Comparison of ENCODE assay signal across 33 cellular contexts in genomic region chr14:32571551-32571950, GRCh38.
"Had no signal": no experiment of that assay in that cellular context is flagged by ENCODE, and none has a peak within 500 bp of the region (broad histone marks: within the 10 kb centered on the region; RNA-seq: fewer than 3 reads in every experiment).

No MANE protein-coding gene starts in this region.

- H3K27ac ChIP-seq: body of pancreas, breast epithelium, SJSA1, VCaP had no signal

- H3K4me3 ChIP-seq: ascending aorta, body of pancreas, breast epithelium, SJSA1 had no signal

- H3K9me3 ChIP-seq: ascending aorta, body of pancreas, breast epithelium, SJSA1 had no signal

- ATAC-seq: activated T-cell treated with anti-CD3 and anti-CD28 coated beads, Interleukin-2, amount 50 U/mL, for 72 hours; body of pancreas had no signal

- H3K36me3 ChIP-seq: ascending aorta, breast epithelium, SJSA1 had no signal

- DNase-seq: activated B cell treated with CpG ODN at 0.5 μM for 24 hours; activated CD4-positive, alpha-beta memory T cell treated with anti-CD3 and anti-CD28 coated beads for 36 hours; activated CD4-positive, alpha-beta T cell treated with anti-CD3 and anti-CD28 coated beads for 4 hours; activated CD4-positive, alpha-beta T cell treated with anti-CD3 and anti-CD28 coated beads, Interleukin-2, amount 50 U/mL, for 1 hour; activated CD4-positive, CD25-positive, alpha-beta regulatory T cell treated with anti-CD3 and anti-CD28 coated beads, Interleukin-2, amount 50 U/mL, for 72 hours; activated gamma-delta T cell; activated naive CD4-positive, alpha-beta T cell treated with Interleukin-2 at 50 U/mL for 16 hours; activated naive CD8-positive, alpha-beta T cell treated with anti-CD3 and anti-CD28 coated beads, Interleukin-2, amount 10 ng/mL, durations not matched to agents 7 days and 5 days; activated T-cell treated with anti-CD3 and anti-CD28 coated beads, Interleukin-2, amount 50 U/mL, for 1 hour; activated T-cell treated with anti-CD3 and anti-CD28 coated beads, Interleukin-2, amount 50 U/mL, for 72 hours; amygdala; Karpas-422; KBM-7; NCI-H146; NCI-H187; NCI-H2029 treated with DMSO at 0.1 percent for 48 hours; NCI-H2107; NCI-H2171; NCI-H510A; NCI-H526; NCI-H748 treated with DMSO at 0.1 percent for 48 hours; NK-92 treated with Interleukin-12 subunit alpha and Interleukin-12 subunit beta, amount 100 ng/mL, for 24 hours; OCI-M1; SHP77 treated with DMSO at 0.1 percent for 48 hours; SW 1271; T-helper 1 cell; T-helper 2 cell; T-helper 9 cell had no signal

- H3K4me1 ChIP-seq: breast epithelium, SJSA1 had no signal

- H3K27me3 ChIP-seq: ascending aorta, body of pancreas, breast epithelium, SJSA1 had no signal
